ENCODE assay signal across 1 cellular context in the genomic region with DNA sequence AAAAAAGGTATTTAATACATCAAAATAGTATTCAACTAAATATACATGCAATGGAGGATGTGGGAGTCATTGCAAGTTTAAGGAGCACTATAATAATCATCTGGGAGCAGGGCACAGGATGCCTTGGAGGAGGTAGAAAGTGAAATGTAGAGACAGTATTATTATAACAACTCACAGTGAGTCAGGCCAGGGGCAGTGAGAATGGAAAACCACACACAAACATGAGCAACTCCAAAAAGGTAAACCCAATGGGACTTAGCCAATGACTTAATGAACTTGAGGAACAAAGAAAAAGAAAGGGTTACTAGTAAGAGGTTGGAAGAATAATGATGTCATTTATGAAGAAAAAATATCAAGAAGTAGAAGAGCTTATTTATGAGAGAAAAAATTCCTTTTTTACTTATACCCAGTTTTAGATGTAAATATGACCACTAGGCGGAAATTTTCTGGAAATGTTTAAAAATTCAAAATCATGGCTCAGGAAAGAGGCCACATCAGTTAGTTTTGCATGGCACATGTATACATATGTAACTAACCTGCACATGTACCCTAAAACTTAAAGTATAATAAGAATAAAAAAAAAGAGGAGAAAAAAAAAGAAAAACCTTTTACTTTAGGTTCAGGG.
TF ChIP-seq lines count a peak whose summit lies in the region.

No MANE protein-coding gene starts in this region.

TF ChIP-seq in GM23338, 12 proteins besides CTCF, POLR2A, EP300 and RAD21:
- TF ChIP-seq ZNF462 (CRISPR knock-in tag; IDR thresholded peaks at IDR 0.05) (no peak), ZNF331 (CRISPR knock-in tag; IDR thresholded peaks at IDR 0.05; ENCODE audit: low read depth) (no peak), NANOG (IDR thresholded peaks at IDR 0.05; ENCODE audit: borderline replicate concordance) (no peak), STAT1 (IDR thresholded peaks at IDR 0.05; ENCODE audit: unreplicated experiment) (no peak), POLR2AphosphoS5 (IDR thresholded peaks at IDR 0.05; ENCODE audit: low read depth) (no peak), JUNB (IDR thresholded peaks at IDR 0.05; ENCODE audit: unreplicated experiment) (no peak)
- TF ChIP-seq, protein P1, sequence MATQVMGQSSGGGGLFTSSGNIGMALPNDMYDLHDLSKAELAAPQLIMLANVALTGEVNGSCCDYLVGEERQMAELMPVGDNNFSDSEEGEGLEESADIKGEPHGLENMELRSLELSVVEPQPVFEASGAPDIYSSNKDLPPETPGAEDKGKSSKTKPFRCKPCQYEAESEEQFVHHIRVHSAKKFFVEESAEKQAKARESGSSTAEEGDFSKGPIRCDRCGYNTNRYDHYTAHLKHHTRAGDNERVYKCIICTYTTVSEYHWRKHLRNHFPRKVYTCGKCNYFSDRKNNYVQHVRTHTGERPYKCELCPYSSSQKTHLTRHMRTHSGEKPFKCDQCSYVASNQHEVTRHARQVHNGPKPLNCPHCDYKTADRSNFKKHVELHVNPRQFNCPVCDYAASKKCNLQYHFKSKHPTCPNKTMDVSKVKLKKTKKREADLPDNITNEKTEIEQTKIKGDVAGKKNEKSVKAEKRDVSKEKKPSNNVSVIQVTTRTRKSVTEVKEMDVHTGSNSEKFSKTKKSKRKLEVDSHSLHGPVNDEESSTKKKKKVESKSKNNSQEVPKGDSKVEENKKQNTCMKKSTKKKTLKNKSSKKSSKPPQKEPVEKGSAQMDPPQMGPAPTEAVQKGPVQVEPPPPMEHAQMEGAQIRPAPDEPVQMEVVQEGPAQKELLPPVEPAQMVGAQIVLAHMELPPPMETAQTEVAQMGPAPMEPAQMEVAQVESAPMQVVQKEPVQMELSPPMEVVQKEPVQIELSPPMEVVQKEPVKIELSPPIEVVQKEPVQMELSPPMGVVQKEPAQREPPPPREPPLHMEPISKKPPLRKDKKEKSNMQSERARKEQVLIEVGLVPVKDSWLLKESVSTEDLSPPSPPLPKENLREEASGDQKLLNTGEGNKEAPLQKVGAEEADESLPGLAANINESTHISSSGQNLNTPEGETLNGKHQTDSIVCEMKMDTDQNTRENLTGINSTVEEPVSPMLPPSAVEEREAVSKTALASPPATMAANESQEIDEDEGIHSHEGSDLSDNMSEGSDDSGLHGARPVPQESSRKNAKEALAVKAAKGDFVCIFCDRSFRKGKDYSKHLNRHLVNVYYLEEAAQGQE (IDR thresholded peaks at IDR 0.05; ENCODE audit: unreplicated experiment) = no peak
